Comparison of ENCODE assay signal across 8 cellular contexts in the genomic region with DNA sequence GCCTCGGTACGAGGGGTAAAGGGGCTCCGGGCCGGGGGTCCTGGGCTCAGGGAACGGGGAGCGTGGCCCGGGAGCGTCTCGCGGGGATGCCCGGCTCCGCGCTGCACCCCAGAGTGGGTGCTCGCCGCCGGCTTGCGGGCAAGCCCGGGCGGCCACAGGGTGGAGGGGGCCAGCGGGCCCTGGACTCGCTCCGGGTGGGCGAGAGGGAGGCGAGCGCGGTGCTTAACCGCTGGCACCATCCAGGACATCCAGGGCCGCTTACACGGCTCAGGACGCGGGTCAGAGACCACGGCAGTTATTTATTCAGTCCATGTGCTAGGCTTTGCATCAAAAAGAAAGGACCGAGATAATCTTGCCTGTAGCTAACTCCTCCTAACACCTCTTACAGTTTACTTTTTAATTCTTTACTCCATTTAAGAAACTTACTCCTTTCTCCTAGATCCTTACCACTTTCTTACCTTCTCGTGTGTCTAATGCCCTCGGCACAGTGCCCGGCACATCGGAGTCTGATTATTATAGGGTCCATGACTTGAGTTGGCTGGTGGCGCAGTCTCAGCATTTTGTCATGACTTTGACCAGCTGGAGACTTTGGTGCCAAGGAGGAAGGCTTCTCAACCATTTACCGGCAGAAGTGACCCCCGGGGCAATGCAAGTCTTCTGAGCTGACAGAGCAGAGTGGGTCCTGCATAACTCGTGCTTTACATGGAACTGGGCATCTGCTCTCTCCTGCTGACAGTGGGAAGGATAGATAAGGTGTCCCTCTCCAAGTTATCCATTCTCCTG. TPM values are rescaled to one million over a fixed set of nuclear protein-coding genes. Genes with fewer than 3 reads are reported as not detected.
A peak's percentile ranks its signal among the peaks of the same experiment; 100 is the strongest.
DNase-seq lines count a peak whose midpoint lies in the region; ATAC-seq and TF ChIP-seq lines count a peak whose summit lies in the region.

No MANE protein-coding gene starts in this region.

- peak overlapping the region; percentile 77 for H3K4me3 ChIP-seq in mononuclear cell (ENCODE audit: low read length)

- peak overlapping the region; percentile 98 for H3K4me3 Mint-ChIP-seq in dendritic cell treated with granulocyte-macrophage colony-stimulating factor and Interleukin-4, amounts not matched to agents 40 ng/mL and 50 ng/mL, for 4 days

- peaks cover 51% of the 10 kb centered on the region for H3K36me3 Mint-ChIP-seq in dendritic cell treated with granulocyte-macrophage colony-stimulating factor and Interleukin-4, amounts not matched to agents 40 ng/mL and 50 ng/mL, for 4 days (ENCODE audit: low read depth)

- H3K27ac Mint-ChIP-seq in dendritic cell treated with granulocyte-macrophage colony-stimulating factor and Interleukin-4, amounts not matched to agents 40 ng/mL and 50 ng/mL, for 4 days: peak overlapping the region; percentile 97

- TF ChIP-seq POLR2A in GM18505 (IDR thresholded peaks at IDR 0.05; ENCODE audit: borderline replicate concordance, extremely low read depth, insufficient read depth, insufficient read length): no peak

- intact Hi-C loops in dendritic cell treated with granulocyte-macrophage colony-stimulating factor and Interleukin-4, amounts not matched to agents 40 ng/mL and 50 ng/mL, for 4 days (cut with micrococcal nuclease): loop anchor here (5.0 kb wide), 2 partner anchors 35 to 75 kb away; no protein-coding TSS in a partner anchor

- no peaks in the 10 kb centered on the region for H3K9me3 Mint-ChIP-seq in dendritic cell treated with granulocyte-macrophage colony-stimulating factor and Interleukin-4, amounts not matched to agents 40 ng/mL and 50 ng/mL, for 4 days

- H3K9me3 ChIP-seq in mononuclear cell (ENCODE audit: low read depth, low read length): no peaks in the 10 kb centered on the region

- DNase-seq in EH (ENCODE audit: low read depth): peak; percentile 34
- peak; percentile 56 for DNase-seq in NCI-H69 (lab: John Stamatoyannopoulos, UW)
- no peak for DNase-seq in C1 segment of cervical spinal cord (lab: John Stamatoyannopoulos, UW)
- DNase-seq in CD1c-positive myeloid dendritic cell (ENCODE audit: extremely low spot score): no peak

- peaks cover 54% of the 10 kb centered on the region for H3K4me1 Mint-ChIP-seq in dendritic cell treated with granulocyte-macrophage colony-stimulating factor and Interleukin-4, amounts not matched to agents 40 ng/mL and 50 ng/mL, for 4 days (ENCODE audit: low read depth)

- no peaks in the 10 kb centered on the region for H3K27me3 ChIP-seq in mononuclear cell (ENCODE audit: insufficient read depth, low read length)

- H3K27me3 Mint-ChIP-seq in dendritic cell treated with granulocyte-macrophage colony-stimulating factor and Interleukin-4, amounts not matched to agents 40 ng/mL and 50 ng/mL, for 4 days: no peaks in the 10 kb centered on the region

- ATAC-seq in GM21723 (IDR thresholded peaks at IDR 0.05; ENCODE audit: unreplicated experiment) (peak; percentile 37), GM18505 (IDR thresholded peaks at IDR 0.05; ENCODE audit: unreplicated experiment) (no peak)

- peaks cover 48% of the 10 kb centered on the region for H3K4me1 ChIP-seq in mononuclear cell (ENCODE audit: insufficient read depth, low read length)

RNA-seq across cellular contexts. Expression of a gene that starts 0.4 kb away (rescaled TPM):
- 6.0 TPM for total RNA-seq in mononuclear cell

Comparison
In these comparisons a context has a peak if more than half of its experiments do, and no peak if none do; other contexts are left out.
1. DNase-seq: peak in EH (single experiment) and NCI-H69 (single experiment); none in C1 segment of cervical spinal cord (0 of 14) and CD1c-positive myeloid dendritic cell (single experiment).